ENCODE assay signal across 21 cellular contexts in the genomic region with DNA sequence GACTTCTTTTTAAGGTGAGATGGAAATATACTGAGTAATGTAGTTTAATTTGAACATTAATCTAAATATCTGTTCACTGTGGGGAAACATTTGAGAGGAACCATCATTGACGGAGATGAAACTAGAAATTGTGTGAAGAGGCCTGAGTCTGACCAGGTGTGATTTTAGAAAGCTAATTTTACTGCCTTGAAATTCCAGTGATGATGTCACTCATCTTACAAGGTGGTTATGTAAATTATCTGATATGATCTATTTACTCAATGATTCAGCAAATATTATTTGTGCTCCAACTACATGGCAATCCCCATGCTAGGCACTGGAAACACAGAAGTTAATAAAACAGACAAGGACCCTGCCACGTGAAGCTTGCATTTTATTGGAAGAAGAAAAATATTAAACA.
DNase-seq lines count a peak whose midpoint lies in the region; ATAC-seq, FAIRE-seq and TF ChIP-seq lines count a peak whose summit lies in the region.
"Had no signal": no experiment of that assay in that cellular context is flagged by ENCODE, and none has a peak within 500 bp of the region (broad histone marks: within the 10 kb centered on the region; RNA-seq: fewer than 3 reads in every experiment).

No MANE protein-coding gene starts in this region.

- H3K9ac ChIP-seq in K562 (ENCODE audit: insufficient read depth in 1 of 2, low read depth in 2 of 2, low read length in 2 of 2): no peak overlapping the region

- no peak for FAIRE-seq in K562 (lab: Jason Lieb, UNC)
- FAIRE-seq: colon, endometrium, H54, urothelium cell line had no signal

- peak overlapping the region; percentile 13; the same call in 1 of the 3 replicates for H3K27ac ChIP-seq in K562 (ENCODE audit: extremely low read depth, low read depth, low read length)
- H3K27ac ChIP-seq: skin epidermis had no signal

- TF ChIP-seq RAD21 in K562 (CRISPR knock-in tag; conservative IDR thresholded peaks at IDR 0.05 in 1 of 2, IDR thresholded peaks at IDR 0.05 in 1 of 2): no peak

- no TSS peak for BruUV-seq in K562 (replicated peaks; lab: Mats Ljungman, UMichigan)

- in situ Hi-C loops in Caki2 (cut with HindIII; ENCODE audit: low pct_unique_long_range_greater_than_20kb, low sequenced_read_pairs): no loop called here
- in situ Hi-C loops in K562 (cut with MboI): no loop called here

- intact Hi-C loops in K562 (cut with micrococcal nuclease): no loop called here

- no peaks in the 10 kb centered on the region for H3K27me3 ChIP-seq in K562 (ENCODE audit: control insufficient read depth in 2 of 2, insufficient read depth in 2 of 2, low read length in 2 of 2)

- H3K36me3 Mint-ChIP-seq in stimulated activated effector memory CD8-positive, alpha-beta T cell treated with anti-CD3 and anti-CD28 coated beads, Interleukin-12 subunit alpha, Interleukin-12 subunit beta, amount 100 ng/mL, for 72 hours: no peaks in the 10 kb centered on the region
- H3K36me3 Mint-ChIP-seq: CD8-positive, alpha-beta T cell had no signal

- no peaks in the 10 kb centered on the region for H3K9me1 ChIP-seq in K562 (ENCODE audit: control insufficient read depth, insufficient read depth, low read length)

- no peak overlapping the region for H3K27ac Mint-ChIP-seq in stimulated activated effector memory CD8-positive, alpha-beta T cell treated with anti-CD3 and anti-CD28 coated beads, Interleukin-12 subunit alpha, Interleukin-12 subunit beta, amount 100 ng/mL, for 72 hours
- H3K27ac Mint-ChIP-seq: activated naive CD4-positive, alpha-beta T cell treated with anti-CD3 and anti-CD28 coated beads for 36 hours; CD8-positive, alpha-beta T cell; nephron had no signal

- H3K36me3 ChIP-seq in K562 (ENCODE audit: control insufficient read depth, insufficient read depth, low read length): no peaks in the 10 kb centered on the region; the same call in 2 of the 3 replicates

- no peak for TF ChIP-seq POLR2A in K562 (conservative IDR thresholded peaks at IDR 0.05)

- H3K9me3 Mint-ChIP-seq in stimulated activated effector memory CD8-positive, alpha-beta T cell treated with anti-CD3 and anti-CD28 coated beads, Interleukin-12 subunit alpha, Interleukin-12 subunit beta, amount 100 ng/mL, for 72 hours: no peaks in the 10 kb centered on the region
- H3K9me3 Mint-ChIP-seq: activated naive CD4-positive, alpha-beta T cell treated with anti-CD3 and anti-CD28 coated beads for 36 hours; CD8-positive, alpha-beta T cell; nephron had no signal

- H3K4me1 ChIP-seq in K562 (replicated peaks in 1 of 2; ENCODE audit: control insufficient read depth in 2 of 2, insufficient read depth in 2 of 2, low read length in 2 of 2): peaks cover 0 to 10% of the 10 kb centered on the region in 2 experiments; a peak in 3 of 5 replicates

- no peak overlapping the region for H3K4me2 ChIP-seq in K562 (ENCODE audit: insufficient read depth, low read length)

- no peak overlapping the region for H2AFZ ChIP-seq in K562 (ENCODE audit: low read depth, low read length)

- peak; percentile 10; the same call in 1 of the 2 replicates for TF ChIP-seq EP300 in K562 (IDR thresholded peaks at IDR 0.05; ENCODE audit: low read length)

- no peak overlapping the region for H3K4me3 Mint-ChIP-seq in stimulated activated effector memory CD8-positive, alpha-beta T cell treated with anti-CD3 and anti-CD28 coated beads, Interleukin-12 subunit alpha, Interleukin-12 subunit beta, amount 100 ng/mL, for 72 hours
- H3K4me3 Mint-ChIP-seq: activated naive CD4-positive, alpha-beta T cell treated with anti-CD3 and anti-CD28 coated beads for 36 hours; CD8-positive, alpha-beta T cell; nephron had no signal

- CTCF ChIA-PET in K562 (lab: Yijun Ruan, JAX; ENCODE audit: low intra/inter-chr PET ratio): no interaction called here

- H3K4me3 ChIP-seq in K562: no peak overlapping the region
- H3K4me3 ChIP-seq: skin epidermis had no signal

- H4K20me1 ChIP-seq in K562 (replicated peaks; ENCODE audit: control insufficient read depth, insufficient read depth, low read length): no peaks in the 10 kb centered on the region

- DNase-seq in Caki2 (ENCODE audit: low read depth) (peak; percentile 1), K562 (ENCODE audit: extremely low read depth in 1 of 4, low spot score in 3 of 4) (no peak), AG08396 (ENCODE audit: low spot score) (no peak), COR-L47 (lab: John Stamatoyannopoulos, UW) (no peak)
- no peak for DNase-seq in stimulated activated effector memory CD8-positive, alpha-beta T cell treated with anti-CD3 and anti-CD28 coated beads, Interleukin-12 subunit alpha, Interleukin-12 subunit beta, amount 100 ng/mL, for 72 hours (ENCODE audit: low spot score in 2 of 2)
- DNase-seq: activated CD4-positive, alpha-beta T cell treated with anti-CD3 and anti-CD28 coated beads, Interleukin-2, amount 50 U/mL, for 4 hours; activated naive CD4-positive, alpha-beta T cell treated with anti-CD3 and anti-CD28 coated beads for 36 hours; CD8-positive, alpha-beta T cell; NCI-H146; NCI-H2227 treated with DMSO at 0.1 percent for 48 hours; stimulated activated CD4-positive, alpha-beta T cell treated with anti-CD3 and anti-CD28 coated beads, Interleukin-4, amount 100 ng/mL, for 4 hours; substantia nigra had no signal

- H3K79me2 ChIP-seq in K562 (ENCODE audit: control insufficient read depth, insufficient read depth, low read length): peaks cover 35% of the 10 kb centered on the region

- H3K4me1 Mint-ChIP-seq in stimulated activated effector memory CD8-positive, alpha-beta T cell treated with anti-CD3 and anti-CD28 coated beads, Interleukin-12 subunit alpha, Interleukin-12 subunit beta, amount 100 ng/mL, for 72 hours: no peaks in the 10 kb centered on the region

- POLR2A ChIA-PET in K562 (lab: Yijun Ruan, JAX): interaction anchor here (1.2 to 1.3 kb wide), 2 partner anchors 9 to 17 kb away, joined by 3 to 4 read pairs; no protein-coding TSS in a partner anchor

- ATAC-seq in GM19351 (IDR thresholded peaks at IDR 0.05; ENCODE audit: unreplicated experiment) (peak; percentile 68), HG03442 (IDR thresholded peaks at IDR 0.05; ENCODE audit: unreplicated experiment) (peak; percentile 48), K562 (no peak; the same call in 2 of the 3 replicates), HG03039 (IDR thresholded peaks at IDR 0.05; ENCODE audit: unreplicated experiment) (no peak)
- ATAC-seq in stimulated activated effector memory CD8-positive, alpha-beta T cell treated with anti-CD3 and anti-CD28 coated beads, Interleukin-12 subunit alpha, Interleukin-12 subunit beta, amount 100 ng/mL, for 72 hours: no peak
- ATAC-seq: CD8-positive, alpha-beta T cell had no signal

- TF ChIP-seq CTCF in K562 (IDR thresholded peaks at IDR 0.05 in 2 of 3, conservative IDR thresholded peaks at IDR 0.05 in 1 of 3; ENCODE audit: insufficient read depth in 2 of 3, low read depth in 1 of 3, low read length in 3 of 3): no peak

- no peaks in the 10 kb centered on the region for H3K9me3 ChIP-seq in K562 (replicated peaks; ENCODE audit: control insufficient read depth, insufficient read depth, low read depth, low read length)

- WGBS in K562 (ENCODE audit: insufficient coverage, low coverage, missing lambda C conversion rate): 57% methylated on average over 2 of the region's 2 CpGs

TF ChIP-seq in K562, 482 proteins besides CTCF, POLR2A, EP300 and RAD21 (continues in another document):
- TF ChIP-seq C11orf30 (IDR thresholded peaks at IDR 0.05; ENCODE audit: low read depth) (peak; percentile 85), ZNF316 (IDR thresholded peaks at IDR 0.05) (peak; percentile 88), SRSF7 (optimal IDR thresholded peaks at IDR 0.05; ENCODE audit: low read depth, low read length) (no peak), NFE2L1 (tag; IDR thresholded peaks at IDR 0.05; ENCODE audit: borderline replicate concordance, low read depth) (peak; percentile 67; the same call in 1 of the 2 replicates), FOXA3 (CRISPR knock-in tag; conservative IDR thresholded peaks at IDR 0.05 in 1 of 2, IDR thresholded peaks at IDR 0.05 in 1 of 2) (peak; percentile 73 to 74; a peak in 3 of 4 replicates), SMARCA4 (IDR thresholded peaks at IDR 0.05) (peak; percentile 64; the same call in 1 of the 2 replicates), ZNF354B (CRISPR knock-in tag; IDR thresholded peaks at IDR 0.05) (no peak), SP1 (CRISPR knock-in tag; IDR thresholded peaks at IDR 0.05) (no peak), SNRNP70 (optimal IDR thresholded peaks at IDR 0.05; ENCODE audit: low read depth, low read length) (no peak), NFE2 (IDR thresholded peaks at IDR 0.05; ENCODE audit: low read depth) (peak; percentile 91), ZFP1 (CRISPR knock-in tag; IDR thresholded peaks at IDR 0.05) (no peak), GABPA (tag; conservative IDR thresholded peaks at IDR 0.05; ENCODE audit: low read depth) (no peak), SMARCE1 (IDR thresholded peaks at IDR 0.05) (peak; percentile 64; the same call in 1 of the 2 replicates), FOXA1 (IDR thresholded peaks at IDR 0.05; ENCODE audit: borderline replicate concordance) (no peak), HLTF (IDR thresholded peaks at IDR 0.05) (no peak), ATF7 (IDR thresholded peaks at IDR 0.05) (peak; percentile 92), ZNF224 (CRISPR knock-in tag; IDR thresholded peaks at IDR 0.05) (no peak), NEUROD1 (IDR thresholded peaks at IDR 0.05; ENCODE audit: borderline replicate concordance, low read depth, low read length, partially characterized antibody) (no peak), JUN (IDR thresholded peaks at IDR 0.05; ENCODE audit: borderline replicate concordance, low read depth, low read length) (peak; percentile 62; the same call in 1 of the 2 replicates), JUN (CRISPR knock-in tag; IDR thresholded peaks at IDR 0.05; ENCODE audit: borderline replicate concordance) (no peak), TAF9B (IDR thresholded peaks at IDR 0.05; ENCODE audit: partially characterized antibody) (peak; percentile 24)
- TF ChIP-seq, protein P1, sequence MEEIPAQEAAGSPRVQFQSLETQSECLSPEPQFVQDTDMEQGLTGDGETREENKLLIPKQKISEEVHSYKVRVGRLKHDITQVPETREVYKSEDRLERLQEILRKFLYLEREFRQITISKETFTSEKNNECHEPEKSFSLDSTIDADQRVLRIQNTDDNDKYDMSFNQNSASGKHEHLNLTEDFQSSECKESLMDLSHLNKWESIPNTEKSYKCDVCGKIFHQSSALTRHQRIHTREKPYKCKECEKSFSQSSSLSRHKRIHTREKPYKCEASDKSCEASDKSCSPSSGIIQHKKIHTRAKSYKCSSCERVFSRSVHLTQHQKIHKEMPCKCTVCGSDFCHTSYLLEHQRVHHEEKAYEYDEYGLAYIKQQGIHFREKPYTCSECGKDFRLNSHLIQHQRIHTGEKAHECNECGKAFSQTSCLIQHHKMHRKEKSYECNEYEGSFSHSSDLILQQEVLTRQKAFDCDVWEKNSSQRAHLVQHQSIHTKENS (CRISPR knock-in tag; IDR thresholded peaks at IDR 0.05): no peak
- TF ChIP-seq, protein P2, sequence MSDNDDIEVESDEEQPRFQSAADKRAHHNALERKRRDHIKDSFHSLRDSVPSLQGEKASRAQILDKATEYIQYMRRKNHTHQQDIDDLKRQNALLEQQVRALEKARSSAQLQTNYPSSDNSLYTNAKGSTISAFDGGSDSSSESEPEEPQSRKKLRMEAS (CRISPR knock-in tag; IDR thresholded peaks at IDR 0.05): no peak

Comparison
In these comparisons a context has a peak if more than half of its experiments do, and no peak if none do; other contexts are left out.
1. ATAC-seq: peak in GM19351 (single experiment) and HG03442 (single experiment); none in K562 (single experiment), stimulated activated effector memory CD8-positive, alpha-beta T cell treated with anti-CD3 and anti-CD28 coated beads, Interleukin-12 subunit alpha, Interleukin-12 subunit beta, amount 100 ng/mL, for 72 hours (single experiment) and HG03039 (single experiment).